21 cellular contexts compared by ENCODE assay signal in genomic region chr12:46578190-46578982, GRCh38.
DNase-seq lines count a peak whose midpoint lies in the region; ATAC-seq, FAIRE-seq and TF ChIP-seq lines count a peak whose summit lies in the region.
"Had no signal": no experiment of that assay in that cellular context is flagged by ENCODE, and none has a peak within 500 bp of the region (broad histone marks: within the 10 kb centered on the region; RNA-seq: fewer than 3 reads in every experiment).

No MANE protein-coding gene starts in this region.

- CTCF ChIA-PET in HepG2 (lab: Yijun Ruan, JAX; ENCODE audit: low intra/inter-chr PET ratio, low total read pairs): no interaction called here

- H3K36me3 Mint-ChIP-seq in osteocyte (ENCODE audit: unreplicated experiment): peaks cover 7% of the 10 kb centered on the region

- H3K4me2 ChIP-seq in HepG2 (ENCODE audit: low read depth, low read length): no peak overlapping the region
- H3K4me2 ChIP-seq: A549 had no signal

- H2AFZ ChIP-seq in HepG2 (ENCODE audit: low read length): no peak overlapping the region

- peaks cover 17% of the 10 kb centered on the region for H3K4me1 Mint-ChIP-seq in osteocyte (ENCODE audit: unreplicated experiment)

- intact Hi-C loops in HepG2 (cut with micrococcal nuclease; ENCODE audit: unreplicated experiment): loop anchor here (5.0 kb wide), 1 partner anchor 79 kb away; no protein-coding TSS in a partner anchor
- intact Hi-C loops in right lobe of liver (cut with DNase I): no loop called here
- intact Hi-C loops in aorta (cut with DNase I): loop anchor here (10.0 kb wide), 3 partner anchors 76 to 194 kb away; no protein-coding TSS in a partner anchor
- intact Hi-C loops in heart right ventricle (cut with DNase I): loop anchor here in 1 of 10 donors (10.0 kb wide), 1 partner anchor 76 kb away; no protein-coding TSS in a partner anchor

- no TSS peak for BruUV-seq in HepG2 (replicated peaks; lab: Mats Ljungman, UMichigan)

- POLR2A ChIA-PET in HepG2 (lab: Yijun Ruan, JAX): interaction anchor here (1.7 to 1.8 kb wide), 2 partner anchors 86 to 206 kb away, joined by 4 to 11 read pairs; partner anchors contain the start of gene SLC38A2

- ATAC-seq in HepG2 (no peak), right lobe of liver (no peak), aorta (ENCODE audit: low FRiP score) (peak; percentile 62), GM18517 (IDR thresholded peaks at IDR 0.05; ENCODE audit: unreplicated experiment) (no peak), heart right ventricle (no peak)
- ATAC-seq: A549, Right ventricle myocardium inferior had no signal

- H3K27ac Mint-ChIP-seq in osteocyte (ENCODE audit: unreplicated experiment): peak overlapping the region; percentile 76
- H3K27ac Mint-ChIP-seq: H9 had no signal

- no peak overlapping the region; the same call in 1 of the 2 replicates for H3K9ac ChIP-seq in HepG2 (ENCODE audit: insufficient read depth, low read depth, low read length)

- TF ChIP-seq CTCF in HepG2 (CRISPR knock-in tag; IDR thresholded peaks at IDR 0.05) (no peak), right lobe of liver (IDR thresholded peaks at IDR 0.05) (no peak), coronary artery (IDR thresholded peaks at IDR 0.05) (no peak), osteocyte (IDR thresholded peaks at IDR 0.05) (no peak), heart right ventricle (IDR thresholded peaks at IDR 0.05) (no peak)

- H3K27me3 ChIP-seq in HepG2 (ENCODE audit: control insufficient read depth in 1 of 2, insufficient read depth in 2 of 2, low read length in 2 of 2) (no peaks in the 10 kb centered on the region), right lobe of liver (no peaks in the 10 kb centered on the region), aorta (ENCODE audit: control insufficient read depth in 1 of 2, insufficient read depth in 2 of 2, low read length in 1 of 2) (no peaks in the 10 kb centered on the region), heart right ventricle (no peaks in the 10 kb centered on the region)
- H3K27me3 ChIP-seq: Peyer's patch had no signal

- H3K4me1 ChIP-seq in HepG2 (ENCODE audit: insufficient read depth, low read length) (peaks cover 62% of the 10 kb centered on the region), right lobe of liver (peaks cover 0 to 11% (median 4%) of the 10 kb centered on the region in 4 donors), aorta (ENCODE audit: control insufficient read depth in 1 of 2, insufficient read depth in 2 of 2, low read length in 2 of 2) (peaks cover 0 to 5% of the 10 kb centered on the region in 2 donors), heart right ventricle (peaks cover 0 to 23% (median 10%) of the 10 kb centered on the region in 9 donors)
- H3K4me1 ChIP-seq: A549, Peyer's patch had no signal

- TF ChIP-seq EP300 in HepG2 (IDR thresholded peaks at IDR 0.05; ENCODE audit: low read depth in 2 of 2, low read length in 2 of 2) (no peak), HepG2 (CRISPR knock-in tag; IDR thresholded peaks at IDR 0.05; ENCODE audit: borderline replicate concordance) (no peak)

- H3K79me2 ChIP-seq in HepG2 (ENCODE audit: insufficient read depth, low read length): no peaks in the 10 kb centered on the region

- in situ Hi-C loops in HepG2 (cut with HindIII; ENCODE audit: extremely low pct_ligation_motif_present, low pct_unique_long_range_greater_than_20kb): no loop called here

- no peak for DNase-seq in HepG2 (ENCODE audit: low spot score)
- no peak for DNase-seq in right lobe of liver
- DNase-seq in coronary artery (ENCODE audit: low spot score): no peak
- no peak for DNase-seq in osteocyte (ENCODE audit: extremely low spot score, unreplicated experiment)
- DNase-seq in aorta: no peak
- DNase-seq in heart right ventricle: no peak
- no peak for DNase-seq in NOMO-1 treated with DMSO at 0.1 percent for 48 hours (lab: John Stamatoyannopoulos, UW; ENCODE audit: unreplicated experiment)
- DNase-seq: C1 segment of cervical spinal cord, EL, H9, MV-4-11, NCI-H1436, NCI-H2029, NCI-H82, Peyer's patch had no signal

- no peak overlapping the region for H3K4me3 Mint-ChIP-seq in osteocyte (ENCODE audit: unreplicated experiment)
- H3K4me3 Mint-ChIP-seq: H9 had no signal

- TF ChIP-seq POLR2A in HepG2 (IDR thresholded peaks at IDR 0.05; ENCODE audit: insufficient read depth in 1 of 2, low read depth in 2 of 2, low read length in 2 of 2) (no peak), right lobe of liver (IDR thresholded peaks at IDR 0.05) (no peak)

- H3K27ac ChIP-seq in HepG2 (ENCODE audit: extremely low read length, insufficient read depth, low read length) (peak overlapping the region; percentile 69), right lobe of liver (no peak overlapping the region), coronary artery (peak overlapping the region; percentile 68 to 78), aorta (ENCODE audit: low read depth in 1 of 2, low read length in 2 of 2) (peak overlapping the region; percentile 51 to 91), heart right ventricle (no peak overlapping the region)
- H3K27ac ChIP-seq: HL-60, Peyer's patch had no signal

- peaks cover 7% of the 10 kb centered on the region for H3K9me3 Mint-ChIP-seq in osteocyte (ENCODE audit: unreplicated experiment)

- TF ChIP-seq RAD21 in HepG2 (CRISPR knock-in tag; IDR thresholded peaks at IDR 0.05): no peak

- H3K4me3 ChIP-seq in HepG2 (replicated peaks in 1 of 3; ENCODE audit: insufficient read depth in 1 of 3, low read depth in 2 of 3, low read length in 3 of 3): no peak overlapping the region
- no peak overlapping the region for H3K4me3 ChIP-seq in right lobe of liver
- H3K4me3 ChIP-seq in coronary artery: no peak overlapping the region
- H3K4me3 ChIP-seq in aorta (ENCODE audit: low read length in 2 of 2): no peak overlapping the region
- H3K4me3 ChIP-seq in heart right ventricle: no peak overlapping the region
- H3K4me3 ChIP-seq: A549, Peyer's patch had no signal

- H4K20me1 ChIP-seq in HepG2 (ENCODE audit: insufficient read depth, low read length): no peaks in the 10 kb centered on the region

- H3K36me3 ChIP-seq in HepG2 (replicated peaks in 1 of 2; ENCODE audit: control insufficient read depth in 1 of 2, insufficient read depth in 2 of 2, low read length in 2 of 2) (no peaks in the 10 kb centered on the region; a peak in 1 of 5 replicates), right lobe of liver (no peaks in the 10 kb centered on the region), aorta (ENCODE audit: control insufficient read depth in 1 of 2, insufficient read depth in 2 of 2, low read length in 1 of 2) (no peaks in the 10 kb centered on the region), heart right ventricle (no peaks in the 10 kb centered on the region)
- H3K36me3 ChIP-seq: Peyer's patch had no signal

- H3K27me3 Mint-ChIP-seq in osteocyte (ENCODE audit: unreplicated experiment): no peaks in the 10 kb centered on the region

- FAIRE-seq in HepG2 (lab: Jason Lieb, UNC): no peak
- FAIRE-seq: A549, GM19239, HTR-8/SVneo had no signal

- H3K9me3 ChIP-seq in HepG2 (ENCODE audit: low read length) (no peaks in the 10 kb centered on the region; the same call in 1 of the 2 replicates), right lobe of liver (no peaks in the 10 kb centered on the region), aorta (ENCODE audit: control insufficient read depth, low read length) (no peaks in the 10 kb centered on the region), heart right ventricle (peaks cover 0 to 19% (median 0%) of the 10 kb centered on the region in 11 donors)
- H3K9me3 ChIP-seq: Peyer's patch had no signal

- WGBS in HepG2 (ENCODE audit: low lambda C conversion rate): 96% methylated on average over 4 of the region's 4 CpGs
- WGBS in right lobe of liver (ENCODE audit: insufficient coverage, low coverage, low lambda C conversion rate, missing lambda C conversion rate): 88% methylated on average over 4 of the region's 4 CpGs
- 21 to 22% methylated on average over 4 of the region's 4 CpGs for whole genome bisulfite sequencing in aorta, 2 donors
- WGBS in heart right ventricle, 2 donors: 75 to 79% methylated on average over 4 of the region's 4 CpGs

TF ChIP-seq in HepG2, 621 proteins besides CTCF, POLR2A, EP300 and RAD21 (continues in another document):
- TF ChIP-seq FOXM1 (CRISPR knock-in tag; IDR thresholded peaks at IDR 0.05) (no peak), CHCHD3 (CRISPR knock-in tag; IDR thresholded peaks at IDR 0.05) (no peak), ZNF607 (CRISPR knock-in tag; IDR thresholded peaks at IDR 0.05; ENCODE audit: borderline replicate concordance) (no peak), ETS1 (CRISPR knock-in tag; IDR thresholded peaks at IDR 0.05) (no peak), ZNF543 (CRISPR knock-in tag; IDR thresholded peaks at IDR 0.05) (no peak), TRIM22 (IDR thresholded peaks at IDR 0.05) (no peak), SRF (IDR thresholded peaks at IDR 0.05; ENCODE audit: low read depth, low read length) (no peak), POLR2AphosphoS2 (IDR thresholded peaks at IDR 0.05; ENCODE audit: low read depth, low read length) (no peak)

Comparison
In these comparisons a context has a peak if more than half of its experiments do, and no peak if none do; other contexts are left out.
1. H3K27ac ChIP-seq: peak in HepG2 (single experiment), coronary artery (2 of 2) and aorta (2 of 2); none in right lobe of liver (0 of 3) and heart right ventricle (0 of 10).
2. intact Hi-C loops: an anchor here in HepG2 (5.0 kb wide) and aorta (10.0 kb wide); none called in right lobe of liver.